Comparison of ENCODE assay signal across 2 cellular contexts in genomic region chr6:30227242-30227722, GRCh38.
A peak's percentile ranks its signal among the peaks of the same experiment; 100 is the strongest.
TF ChIP-seq lines count a peak whose summit lies in the region.

No MANE protein-coding gene starts in this region.

TF ChIP-seq in HepG2, 621 proteins besides CTCF, POLR2A, EP300 and RAD21:
- TF ChIP-seq NFRKB (IDR thresholded peaks at IDR 0.05) (no peak), ZNF12 (CRISPR knock-in tag; IDR thresholded peaks at IDR 0.05) (peak; percentile 81)

TF ChIP-seq in GM12878, 131 proteins besides CTCF, POLR2A, EP300 and RAD21:
- TF ChIP-seq HCFC1 (IDR thresholded peaks at IDR 0.05; ENCODE audit: low read length) (no peak), NKRF (conservative IDR thresholded peaks at IDR 0.05) (0 out of 2 replicates have a peak, but pooled peaks have one; percentile 18)
